Comparison of ENCODE assay signal across 28 cellular contexts in genomic region chr16:88463411-88463810, GRCh38.
"Had no signal": no experiment of that assay in that cellular context is flagged by ENCODE, and none has a peak within 500 bp of the region (broad histone marks: within the 10 kb centered on the region; RNA-seq: fewer than 3 reads in every experiment).

No MANE protein-coding gene starts in this region.

- H3K27me3 Mint-ChIP-seq: activated naive CD8-positive, alpha-beta T cell treated with anti-CD3 and anti-CD28 coated beads, Interleukin-2, amount 10 ng/mL, durations not matched to agents 7 days and 5 days; naive B cell; type B pancreatic cell had no signal

- H3K27ac Mint-ChIP-seq: activated naive CD4-positive, alpha-beta T cell treated with anti-CD3 and anti-CD28 coated beads for 36 hours; activated naive CD8-positive, alpha-beta T cell treated with anti-CD3 and anti-CD28 coated beads, Interleukin-2, amount 10 ng/mL, durations not matched to agents 7 days and 5 days; activated T-cell treated with anti-CD3 and anti-CD28 coated beads, Interleukin-2, amount 50 U/mL, for 72 hours; endodermal cell; type B pancreatic cell had no signal

- DNase-seq: activated CD4-positive, alpha-beta T cell treated with anti-CD3 and anti-CD28 coated beads for 4 hours; activated CD4-positive, alpha-beta T cell treated with anti-CD3 and anti-CD28 coated beads, Interleukin-2, amount 50 U/mL, for 48 hours; activated CD4-positive, CD25-positive, alpha-beta regulatory T cell; activated CD8-positive, alpha-beta memory T cell treated with anti-CD3 and anti-CD28 coated beads, Interleukin-2, amount 50 U/mL, for 48 hours; activated effector memory CD4-positive, alpha-beta T cell treated with Interleukin-2 at 50 U/mL for 16 hours; activated naive CD4-positive, alpha-beta T cell treated with anti-CD3 and anti-CD28 coated beads for 36 hours; activated naive CD8-positive, alpha-beta T cell treated with anti-CD3 and anti-CD28 coated beads, Interleukin-2, amount 10 ng/mL, durations not matched to agents 7 days and 5 days; activated T-cell treated with anti-CD3 and anti-CD28 coated beads, Interleukin-2, amount 50 U/mL, for 72 hours; amygdala; cerebellar nuclear complex; endodermal cell; esophagus squamous epithelium; head of caudate nucleus; hypothalamus; mucosa of descending colon; naive B cell; stimulated activated CD4-positive, alpha-beta T cell treated with anti-CD3 and anti-CD28 coated beads, Interleukin-1b, Interleukin-23, amount 100 ng/mL, for 48 hours; T-helper 1 cell; T-helper 9 cell had no signal

- H3K36me3 Mint-ChIP-seq: naive B cell, type B pancreatic cell had no signal

- H3K4me3 ChIP-seq: coronary artery, esophagus squamous epithelium, gastroesophageal sphincter, mucosa of descending colon, prostate gland, right atrium auricular region, thoracic aorta, vagina had no signal

- H3K4me3 Mint-ChIP-seq: activated naive CD4-positive, alpha-beta T cell treated with anti-CD3 and anti-CD28 coated beads for 36 hours; activated naive CD8-positive, alpha-beta T cell treated with anti-CD3 and anti-CD28 coated beads, Interleukin-2, amount 10 ng/mL, durations not matched to agents 7 days and 5 days; activated T-cell treated with anti-CD3 and anti-CD28 coated beads, Interleukin-2, amount 50 U/mL, for 72 hours; endodermal cell; type B pancreatic cell had no signal

- H3K36me3 ChIP-seq: esophagus squamous epithelium, gastroesophageal sphincter, prostate gland, right atrium auricular region, thoracic aorta, vagina had no signal

- ATAC-seq: activated T-cell treated with anti-CD3 and anti-CD28 coated beads, Interleukin-2, amount 50 U/mL, for 72 hours; gastroesophageal sphincter; mucosa of descending colon had no signal

- H3K27me3 ChIP-seq: esophagus squamous epithelium, right atrium auricular region, vagina had no signal

- FAIRE-seq: bronchial epithelial cell, islet of Langerhans had no signal

- H3K9me3 Mint-ChIP-seq: activated naive CD4-positive, alpha-beta T cell treated with anti-CD3 and anti-CD28 coated beads for 36 hours; activated naive CD8-positive, alpha-beta T cell treated with anti-CD3 and anti-CD28 coated beads, Interleukin-2, amount 10 ng/mL, durations not matched to agents 7 days and 5 days; activated T-cell treated with anti-CD3 and anti-CD28 coated beads, Interleukin-2, amount 50 U/mL, for 72 hours; endodermal cell; naive B cell; type B pancreatic cell had no signal

- H3K27ac ChIP-seq: coronary artery, esophagus squamous epithelium, gastroesophageal sphincter, prostate gland, right atrium auricular region, thoracic aorta, vagina had no signal

- H3K9me3 ChIP-seq: esophagus squamous epithelium, gastroesophageal sphincter, mucosa of descending colon, prostate gland, right atrium auricular region, thoracic aorta, vagina had no signal

- H3K4me1 ChIP-seq: prostate gland had no signal
